Comparison of ENCODE assay signal across 27 cellular contexts in genomic region chr4:168504526-168504925, GRCh38.
"Had no signal": no experiment of that assay in that cellular context is flagged by ENCODE, and none has a peak within 500 bp of the region (broad histone marks: within the 10 kb centered on the region; RNA-seq: fewer than 3 reads in every experiment).

No MANE protein-coding gene starts in this region.

- H3K27ac Mint-ChIP-seq: activated CD8-positive, alpha-beta T cell treated with anti-CD3 and anti-CD28 coated beads for 36 hours; activated naive CD4-positive, alpha-beta T cell treated with anti-CD3 and anti-CD28 coated beads, Interleukin-2, amount 50 U/mL, for 72 hours; activated T-helper 17 cell treated with anti-CD3 and anti-CD28 coated beads, Interleukin-2, amount 50 U/mL, for 72 hours; nephron progenitor cell; progenitor cell of endocrine pancreas; T-helper 17 cell had no signal

- DNase-seq: activated CD4-positive, alpha-beta T cell treated with anti-CD3 and anti-CD28 coated beads, Interleukin-2, amount 50 U/mL, for 1 hour; activated CD4-positive, CD25-positive, alpha-beta regulatory T cell treated with anti-CD3 and anti-CD28 coated beads, Interleukin-2, amount 50 U/mL, for 72 hours; activated CD8-positive, alpha-beta T cell treated with anti-CD3 and anti-CD28 coated beads for 36 hours; activated gamma-delta T cell treated with Interleukin-2 at 50 U/mL for 16 hours; activated T-cell treated with anti-CD3 and anti-CD28 coated beads, Interleukin-2, amount 50 U/mL, for 4 hours; cerebellar nuclear complex; colonic mucosa; dorsolateral prefrontal cortex; effector memory CD4-positive, alpha-beta T cell; erythroblast; mucosa of descending colon; nephron progenitor cell; ovary; retina; sigmoid colon; SK-N-SH; stimulated activated naive CD4-positive, alpha-beta T cell; SW 1271; T-helper 17 cell; T1000 had no signal

- H3K27me3 ChIP-seq: body of pancreas, colonic mucosa, gastroesophageal sphincter, ovary, sigmoid colon, vagina had no signal

- H3K9me3 ChIP-seq: body of pancreas, colonic mucosa, gastroesophageal sphincter, mucosa of descending colon, ovary, sigmoid colon, SK-N-SH, thoracic aorta, vagina had no signal

- H3K4me1 ChIP-seq: colonic mucosa, gastroesophageal sphincter, sigmoid colon, vagina had no signal

- H3K27ac ChIP-seq: colonic mucosa, gastroesophageal sphincter, ovary, sigmoid colon, thoracic aorta, vagina had no signal

- H3K4me3 ChIP-seq: body of pancreas, colonic mucosa, dorsolateral prefrontal cortex, gastroesophageal sphincter, mucosa of descending colon, ovary, sigmoid colon, thoracic aorta, vagina had no signal

- ATAC-seq: activated CD8-positive, alpha-beta T cell treated with anti-CD3 and anti-CD28 coated beads for 36 hours; activated naive CD4-positive, alpha-beta T cell treated with anti-CD3 and anti-CD28 coated beads, Interleukin-2, amount 50 U/mL, for 72 hours; activated T-cell treated with anti-CD3 and anti-CD28 coated beads, Interleukin-2, amount 50 U/mL, for 4 hours; activated T-helper 17 cell treated with anti-CD3 and anti-CD28 coated beads, Interleukin-2, amount 50 U/mL, for 72 hours; body of pancreas had no signal

- H3K36me3 ChIP-seq: colonic mucosa, gastroesophageal sphincter, ovary, sigmoid colon, thoracic aorta, vagina had no signal

- H3K9me3 Mint-ChIP-seq: activated CD8-positive, alpha-beta T cell treated with anti-CD3 and anti-CD28 coated beads for 36 hours; activated naive CD4-positive, alpha-beta T cell treated with anti-CD3 and anti-CD28 coated beads, Interleukin-2, amount 50 U/mL, for 72 hours; activated T-cell treated with anti-CD3 and anti-CD28 coated beads, Interleukin-2, amount 50 U/mL, for 4 hours; activated T-helper 17 cell treated with anti-CD3 and anti-CD28 coated beads, Interleukin-2, amount 50 U/mL, for 72 hours; nephron progenitor cell had no signal

- H3K4me3 Mint-ChIP-seq: activated CD8-positive, alpha-beta T cell treated with anti-CD3 and anti-CD28 coated beads for 36 hours; activated T-cell treated with anti-CD3 and anti-CD28 coated beads, Interleukin-2, amount 50 U/mL, for 4 hours; activated T-helper 17 cell treated with anti-CD3 and anti-CD28 coated beads, Interleukin-2, amount 50 U/mL, for 72 hours; nephron progenitor cell; T-helper 17 cell had no signal
